In genomic region chr16:568401-569258, GRCh38 we compare ENCODE assay signal across 9 cellular contexts. TPM values are rescaled to one million over a fixed set of nuclear protein-coding genes. Genes with fewer than 3 reads are reported as not detected.
DNase-seq lines count a peak whose midpoint lies in the region; ATAC-seq and TF ChIP-seq lines count a peak whose summit lies in the region.
"Had no signal": no experiment of that assay in that cellular context is flagged by ENCODE, and none has a peak within 500 bp of the region (broad histone marks: within the 10 kb centered on the region; RNA-seq: fewer than 3 reads in every experiment).

No MANE protein-coding gene starts in this region.

- H3K36me3 Mint-ChIP-seq in activated naive CD8-positive, alpha-beta T cell treated with anti-CD3 and anti-CD28 coated beads, Interleukin-2, amount 50 U/mL, for 24 hours (ENCODE audit: low read depth) = no peaks in the 10 kb centered on the region

- WGBS in heart right ventricle, 2 donors = 73 to 81% methylated on average over 11 of the region's 11 CpGs
- no CpG with 5 or more reads among the region's 11 CpGs for WGBS in mesendoderm (ENCODE audit: extremely low coverage, insufficient coverage, low lambda C conversion rate)

- H3K9me3 ChIP-seq in heart right ventricle (no peaks in the 10 kb centered on the region), uterus (no peaks in the 10 kb centered on the region)

- peaks cover 0 to 10% (median 0%) of the 10 kb centered on the region in 9 donors for H3K36me3 ChIP-seq in heart right ventricle
- no peaks in the 10 kb centered on the region for H3K36me3 ChIP-seq in mesendoderm (ENCODE audit: control insufficient read depth, insufficient read depth, low read length)
- H3K36me3 ChIP-seq in uterus = no peaks in the 10 kb centered on the region

- peaks cover 6% of the 10 kb centered on the region for H3K79me2 ChIP-seq in mesendoderm (ENCODE audit: control insufficient read depth, insufficient read depth, low read length)

- H3K18ac ChIP-seq in mesendoderm (ENCODE audit: low read length) = no peak overlapping the region

- H3K79me1 ChIP-seq in mesendoderm (ENCODE audit: low read length) = peaks cover 4% of the 10 kb centered on the region

- H3K27me3 ChIP-seq in heart right ventricle (peaks cover 0 to 6% (median 0%) of the 10 kb centered on the region in 7 donors), mesendoderm (ENCODE audit: insufficient read depth, low read length, poor library complexity) (no peaks in the 10 kb centered on the region), uterus (no peaks in the 10 kb centered on the region)

- peaks cover 30% of the 10 kb centered on the region for H3K4me1 Mint-ChIP-seq in activated naive CD8-positive, alpha-beta T cell treated with anti-CD3 and anti-CD28 coated beads, Interleukin-2, amount 50 U/mL, for 24 hours

- H3K23ac ChIP-seq in mesendoderm (ENCODE audit: low read length) = no peak overlapping the region

- no peak overlapping the region for H2BK5ac ChIP-seq in mesendoderm (ENCODE audit: low read length)

- ATAC-seq in heart right ventricle (no peak), left ventricle myocardium superior (no peak), HG03097 (IDR thresholded peaks at IDR 0.05; ENCODE audit: low FRiP score, unreplicated experiment) (no peak)
- ATAC-seq in activated naive CD8-positive, alpha-beta T cell treated with anti-CD3 and anti-CD28 coated beads, Interleukin-2, amount 50 U/mL, for 24 hours = no peak

- H3K56ac ChIP-seq in mesendoderm (ENCODE audit: low read length) = peak overlapping the region; percentile 91

- H3K4me3 ChIP-seq in heart right ventricle (peak overlapping the region in 8 of 10 donors; percentile 68 to 95 (median 88)), mesendoderm (ENCODE audit: low read length) (no peak overlapping the region), uterus (peak overlapping the region; percentile 58 to 80)

- intact Hi-C loops in heart right ventricle (cut with DNase I) (loop anchor here in 1 of 10 donors (2.0 to 5.0 kb wide), 2 partner anchors 20 to 41 kb away; partner anchors contain the start of gene CAPN15), left ventricle myocardium superior (cut with micrococcal nuclease) (no loop called here), uterus (cut with DNase I; ENCODE audit: low total_unique reads) (no loop called here)

- peak overlapping the region; percentile 30 for H4K8ac ChIP-seq in mesendoderm (ENCODE audit: low read depth, low read length)

- H3K9ac ChIP-seq in mesendoderm (ENCODE audit: low read length) = peak overlapping the region; percentile 79

- DNase-seq in heart right ventricle (no peak), left ventricle myocardium superior (no peak), mesendoderm (no peak), uterus (no peak), NCI-H2227 (lab: John Stamatoyannopoulos, UW; ENCODE audit: unreplicated experiment) (no peak), NAMALWA (ENCODE audit: low spot score) (no peak)
- no peak for DNase-seq in activated naive CD8-positive, alpha-beta T cell treated with anti-CD3 and anti-CD28 coated beads, Interleukin-2, amount 50 U/mL, for 24 hours
- DNase-seq: activated CD4-positive, alpha-beta T cell treated with anti-CD3 and anti-CD28 coated beads for 48 hours had no signal

- no peak for TF ChIP-seq POLR2A in uterus (IDR thresholded peaks at IDR 0.05)

- no peak overlapping the region for H2AK5ac ChIP-seq in mesendoderm (ENCODE audit: low read length)

- peak overlapping the region; percentile 81 for H3K4me3 Mint-ChIP-seq in activated naive CD8-positive, alpha-beta T cell treated with anti-CD3 and anti-CD28 coated beads, Interleukin-2, amount 50 U/mL, for 24 hours

- no peak overlapping the region for H2BK120ac ChIP-seq in mesendoderm (ENCODE audit: low read depth, low read length)

- H3K27me3 Mint-ChIP-seq in activated naive CD8-positive, alpha-beta T cell treated with anti-CD3 and anti-CD28 coated beads, Interleukin-2, amount 50 U/mL, for 24 hours = no peaks in the 10 kb centered on the region

- H3K27ac Mint-ChIP-seq in activated naive CD8-positive, alpha-beta T cell treated with anti-CD3 and anti-CD28 coated beads, Interleukin-2, amount 50 U/mL, for 24 hours = peak overlapping the region; percentile 87

- H3K4ac ChIP-seq in mesendoderm (ENCODE audit: low read depth, low read length) = no peak overlapping the region

- H3K9me3 Mint-ChIP-seq in activated naive CD8-positive, alpha-beta T cell treated with anti-CD3 and anti-CD28 coated beads, Interleukin-2, amount 50 U/mL, for 24 hours = no peaks in the 10 kb centered on the region

- no peak overlapping the region for H2BK15ac ChIP-seq in mesendoderm (replicated peaks; ENCODE audit: low read depth)

- H3K4me2 ChIP-seq in mesendoderm (ENCODE audit: low read length) = peak overlapping the region; percentile 55

- H3K27ac ChIP-seq in heart right ventricle (peak overlapping the region in 8 of 10 donors; percentile 65 to 91 (median 85)), mesendoderm (ENCODE audit: low read depth, low read length) (no peak overlapping the region), uterus (peak overlapping the region; percentile 76 to 78)

- TF ChIP-seq CTCF in heart right ventricle (IDR thresholded peaks at IDR 0.05) (no peak), uterus (IDR thresholded peaks at IDR 0.05) (no peak)

- H3K4me1 ChIP-seq in heart right ventricle (peaks cover 18 to 50% (median 42%) of the 10 kb centered on the region in 9 donors), mesendoderm (ENCODE audit: control insufficient read depth, low read depth, low read length) (peaks cover 4% of the 10 kb centered on the region), uterus (peaks cover 13 to 15% of the 10 kb centered on the region in 2 donors)

- H4K5ac ChIP-seq in mesendoderm (ENCODE audit: low read length) = no peak overlapping the region

RNA-seq across cellular contexts. Expression of gene PIGQ, which starts 1.1 kb away (rescaled TPM):
- 10 to 100 TPM; 13.7 to 26.8 (median 19.2) TPM for total RNA-seq in heart right ventricle
- polyA plus RNA-seq in heart right ventricle = 10 to 100 TPM; 35.3 to 43.7 TPM
- total RNA-seq in left ventricle myocardium superior = 16.9 TPM
- polyA plus RNA-seq in mesendoderm (2013, experiment 1 of 2) = 12.1 TPM
- 12.6 TPM for polyA plus RNA-seq in mesendoderm (2013, experiment 2 of 2)
- 10 to 100 TPM in 3 of 4 donors, 1 to 10 TPM in 1; 10.0 to 56.9 (median 30.7) TPM for total RNA-seq in uterus

RNA-seq across cellular contexts. Expression of gene NHLRC4, which starts 1.8 kb away (rescaled TPM):
- total RNA-seq in heart right ventricle (under 1 TPM in 8 of 10 donors, not detected in 2; 0.12 to 0.75 (median 0.47) TPM), left ventricle myocardium superior (0.52 TPM), uterus (1 to 10 TPM; 1.2 to 7.5 (median 1.5) TPM)
- polyA plus RNA-seq in heart right ventricle = under 1 TPM; 0.51 to 0.59 TPM
- 0.08 TPM for polyA plus RNA-seq in mesendoderm (2013, experiment 1 of 2)
- 0.07 TPM for polyA plus RNA-seq in mesendoderm (2013, experiment 2 of 2)

RNA-seq across cellular contexts. Expression of gene PRR35, which starts 8.4 kb away (rescaled TPM):
- total RNA-seq in heart right ventricle (not detected), left ventricle myocardium superior (not detected), uterus (not detected)
- polyA plus RNA-seq in heart right ventricle = not detected
- 0.04 TPM for polyA plus RNA-seq in mesendoderm (2013, experiment 1 of 2)
- 0.03 TPM for polyA plus RNA-seq in mesendoderm (2013, experiment 2 of 2)

RNA-seq across cellular contexts. Expression of gene RAB40C, which starts 21.2 kb away (rescaled TPM):
- total RNA-seq in heart right ventricle (10 to 100 TPM in 9 of 10 donors, 1 to 10 TPM in 1; 9.1 to 16.1 (median 12.1) TPM), left ventricle myocardium superior (11.4 TPM), uterus (10 to 100 TPM in 2 of 4 donors, 1 to 10 TPM in 1, under 1 TPM in 1; 0.59 to 25.4 (median 14.3) TPM)
- 10 to 100 TPM; 19.4 to 32.0 TPM for polyA plus RNA-seq in heart right ventricle
- 10.0 TPM for polyA plus RNA-seq in mesendoderm (2013, experiment 1 of 2)
- 9.8 TPM for polyA plus RNA-seq in mesendoderm (2013, experiment 2 of 2)

RNA-seq across cellular contexts. Expression of gene CAPN15, which starts 41.1 kb away (rescaled TPM):
- total RNA-seq in heart right ventricle = 10 to 100 TPM; 11.1 to 23.4 (median 15.3) TPM
- 10 to 100 TPM; 19.2 to 39.5 TPM for polyA plus RNA-seq in heart right ventricle
- total RNA-seq in left ventricle myocardium superior = 17.8 TPM
- polyA plus RNA-seq in mesendoderm (2013, experiment 1 of 2) = 41.7 TPM
- polyA plus RNA-seq in mesendoderm (2013, experiment 2 of 2) = 42.1 TPM
- 10 to 100 TPM in 3 of 4 donors, 1 to 10 TPM in 1; 7.9 to 37.3 (median 19.3) TPM for total RNA-seq in uterus
